In the genomic region with DNA sequence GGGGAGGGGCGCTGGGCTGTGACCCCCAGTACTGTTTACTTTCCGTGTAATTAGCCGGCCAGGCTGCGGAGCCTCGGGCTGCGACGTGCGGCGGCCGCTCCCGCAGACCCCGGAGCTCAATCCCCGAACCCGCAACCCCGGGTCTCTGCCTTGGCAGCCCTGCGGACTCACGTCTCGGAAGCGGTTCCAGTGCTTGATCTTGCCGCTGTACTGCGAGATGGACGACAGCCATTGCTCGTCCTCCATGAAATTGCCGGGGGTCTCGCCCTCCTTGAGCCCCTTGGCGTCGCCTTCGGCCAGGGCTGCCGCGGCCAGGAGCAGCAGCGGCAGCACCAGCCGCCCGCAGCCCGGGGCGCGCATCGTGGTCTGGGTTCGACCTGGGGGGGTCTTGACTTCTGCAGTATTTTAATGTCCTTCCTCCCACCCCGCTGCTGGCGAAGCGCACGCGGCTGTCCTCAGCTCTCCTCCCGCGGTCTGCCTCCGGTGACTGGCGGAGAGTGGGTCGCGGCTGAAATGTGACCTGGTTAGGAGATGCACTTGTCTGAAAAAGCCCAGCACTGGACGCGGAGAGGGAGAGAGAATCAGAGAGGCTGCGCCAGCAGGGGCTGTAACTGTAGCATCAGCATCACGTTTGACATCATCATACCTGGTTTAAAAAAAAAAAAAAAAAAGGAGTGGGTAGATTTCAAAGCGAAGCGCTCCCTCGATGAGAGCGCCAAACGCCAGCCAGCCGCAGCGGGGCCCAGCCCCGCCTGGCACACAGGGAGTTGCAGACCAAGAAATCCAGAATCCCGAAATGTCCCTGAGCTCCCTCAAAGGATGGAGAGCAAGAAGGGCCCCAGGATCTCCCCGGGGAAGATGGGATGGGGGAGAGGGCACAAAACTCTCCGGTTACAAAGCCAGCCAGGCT, we compare ENCODE assay signal across 1 cellular context.
TF ChIP-seq lines count a peak whose summit lies in the region.

A gene with protein sequence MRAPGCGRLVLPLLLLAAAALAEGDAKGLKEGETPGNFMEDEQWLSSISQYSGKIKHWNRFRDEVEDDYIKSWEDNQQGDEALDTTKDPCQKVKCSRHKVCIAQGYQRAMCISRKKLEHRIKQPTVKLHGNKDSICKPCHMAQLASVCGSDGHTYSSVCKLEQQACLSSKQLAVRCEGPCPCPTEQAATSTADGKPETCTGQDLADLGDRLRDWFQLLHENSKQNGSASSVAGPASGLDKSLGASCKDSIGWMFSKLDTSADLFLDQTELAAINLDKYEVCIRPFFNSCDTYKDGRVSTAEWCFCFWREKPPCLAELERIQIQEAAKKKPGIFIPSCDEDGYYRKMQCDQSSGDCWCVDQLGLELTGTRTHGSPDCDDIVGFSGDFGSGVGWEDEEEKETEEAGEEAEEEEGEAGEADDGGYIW (minus strand): TSS at position 583 of the 910 bp plus-strand sequence. CDS start 223 bp downstream, at position 360.

TF ChIP-seq in HepG2, 621 proteins besides CTCF, POLR2A, EP300 and RAD21 (continued from another document and continues in another):
- no peak for TF ChIP-seq NFE2 (CRISPR knock-in tag; IDR thresholded peaks at IDR 0.05)
- no peak for TF ChIP-seq DNMT3B (CRISPR knock-in tag; conservative IDR thresholded peaks at IDR 0.05)
- no peak for TF ChIP-seq ZKSCAN8 (CRISPR knock-in tag; IDR thresholded peaks at IDR 0.05; ENCODE audit: borderline replicate concordance)
- TF ChIP-seq MTA1 (CRISPR knock-in tag; IDR thresholded peaks at IDR 0.05; ENCODE audit: borderline replicate concordance): 0 out of 2 replicates have a peak, but pooled peaks have one; percentile 3
- peak; percentile 4; the same call in 1 of the 2 replicates for TF ChIP-seq RBFOX2 (IDR thresholded peaks at IDR 0.05; ENCODE audit: low read depth, low read length)
- 0 out of 2 replicates have a peak, but pooled peaks have one; percentile 32 for TF ChIP-seq ZNF263 (CRISPR knock-in tag; IDR thresholded peaks at IDR 0.05)
- TF ChIP-seq ZNF782 (CRISPR knock-in tag; IDR thresholded peaks at IDR 0.05; ENCODE audit: borderline replicate concordance): no peak
- TF ChIP-seq EZH2 (conservative IDR thresholded peaks at IDR 0.05; ENCODE audit: low read depth, low read length): 0 out of 2 replicates have a peak, but pooled peaks have one; percentile 14
- peak; percentile 58; the same call in 1 of the 2 replicates for TF ChIP-seq HNRNPL (IDR thresholded peaks at IDR 0.05; ENCODE audit: low read depth, low read length)
- TF ChIP-seq AGO2 (optimal IDR thresholded peaks at IDR 0.05; ENCODE audit: low read depth, low read length): no peak
- no peak for TF ChIP-seq ELF1 (CRISPR knock-in tag; IDR thresholded peaks at IDR 0.05)
- TF ChIP-seq, protein P1, sequence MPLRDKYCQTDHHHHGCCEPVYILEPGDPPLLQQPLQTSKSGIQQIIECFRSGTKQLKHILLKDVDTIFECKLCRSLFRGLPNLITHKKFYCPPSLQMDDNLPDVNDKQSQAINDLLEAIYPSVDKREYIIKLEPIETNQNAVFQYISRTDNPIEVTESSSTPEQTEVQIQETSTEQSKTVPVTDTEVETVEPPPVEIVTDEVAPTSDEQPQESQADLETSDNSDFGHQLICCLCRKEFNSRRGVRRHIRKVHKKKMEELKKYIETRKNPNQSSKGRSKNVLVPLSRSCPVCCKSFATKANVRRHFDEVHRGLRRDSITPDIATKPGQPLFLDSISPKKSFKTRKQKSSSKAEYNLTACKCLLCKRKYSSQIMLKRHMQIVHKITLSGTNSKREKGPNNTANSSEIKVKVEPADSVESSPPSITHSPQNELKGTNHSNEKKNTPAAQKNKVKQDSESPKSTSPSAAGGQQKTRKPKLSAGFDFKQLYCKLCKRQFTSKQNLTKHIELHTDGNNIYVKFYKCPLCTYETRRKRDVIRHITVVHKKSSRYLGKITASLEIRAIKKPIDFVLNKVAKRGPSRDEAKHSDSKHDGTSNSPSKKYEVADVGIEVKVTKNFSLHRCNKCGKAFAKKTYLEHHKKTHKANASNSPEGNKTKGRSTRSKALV (CRISPR knock-in tag; IDR thresholded peaks at IDR 0.05): 0 out of 2 replicates have a peak, but pooled peaks have one; percentile 27
- TF ChIP-seq HNRNPH1 (optimal IDR thresholded peaks at IDR 0.05; ENCODE audit: low read depth, low read length): no peak
- TF ChIP-seq SRSF1 (optimal IDR thresholded peaks at IDR 0.05; ENCODE audit: low read depth, low read length): peak; percentile 46
- 0 out of 2 replicates have a peak, but pooled peaks have one; percentile 6 for TF ChIP-seq ISL2 (CRISPR knock-in tag; IDR thresholded peaks at IDR 0.05)
- TF ChIP-seq ZNF768 (CRISPR knock-in tag; IDR thresholded peaks at IDR 0.05): peak; percentile 94
- no peak for TF ChIP-seq POLR2G (IDR thresholded peaks at IDR 0.05; ENCODE audit: low read depth, low read length)
- TF ChIP-seq SUZ12 (IDR thresholded peaks at IDR 0.05; ENCODE audit: low read depth, low read length): no peak
- TF ChIP-seq, protein P2, sequence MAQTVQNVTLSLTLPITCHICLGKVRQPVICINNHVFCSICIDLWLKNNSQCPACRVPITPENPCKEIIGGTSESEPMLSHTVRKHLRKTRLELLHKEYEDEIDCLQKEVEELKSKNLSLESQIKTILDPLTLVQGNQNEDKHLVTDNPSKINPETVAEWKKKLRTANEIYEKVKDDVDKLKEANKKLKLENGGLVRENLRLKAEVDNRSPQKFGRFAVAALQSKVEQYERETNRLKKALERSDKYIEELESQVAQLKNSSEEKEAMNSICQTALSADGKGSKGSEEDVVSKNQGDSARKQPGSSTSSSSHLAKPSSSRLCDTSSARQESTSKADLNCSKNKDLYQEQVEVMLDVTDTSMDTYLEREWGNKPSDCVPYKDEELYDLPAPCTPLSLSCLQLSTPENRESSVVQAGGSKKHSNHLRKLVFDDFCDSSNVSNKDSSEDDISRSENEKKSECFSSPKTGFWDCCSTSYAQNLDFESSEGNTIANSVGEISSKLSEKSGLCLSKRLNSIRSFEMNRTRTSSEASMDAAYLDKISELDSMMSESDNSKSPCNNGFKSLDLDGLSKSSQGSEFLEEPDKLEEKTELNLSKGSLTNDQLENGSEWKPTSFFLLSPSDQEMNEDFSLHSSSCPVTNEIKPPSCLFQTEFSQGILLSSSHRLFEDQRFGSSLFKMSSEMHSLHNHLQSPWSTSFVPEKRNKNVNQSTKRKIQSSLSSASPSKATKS (CRISPR knock-in tag; IDR thresholded peaks at IDR 0.05): no peak
- no peak for TF ChIP-seq DR1 (CRISPR knock-in tag; IDR thresholded peaks at IDR 0.05)
- TF ChIP-seq SRF (IDR thresholded peaks at IDR 0.05; ENCODE audit: low read depth, low read length): no peak
- no peak for TF ChIP-seq ZNF644 (CRISPR knock-in tag; IDR thresholded peaks at IDR 0.05; ENCODE audit: low read depth)
- TF ChIP-seq TAF15 (IDR thresholded peaks at IDR 0.05; ENCODE audit: low read depth, low read length, poor library complexity, severe bottlenecking): peak; percentile 16
- TF ChIP-seq CBFB (CRISPR knock-in tag; IDR thresholded peaks at IDR 0.05): no peak
- TF ChIP-seq RXRA (CRISPR knock-in tag; IDR thresholded peaks at IDR 0.05): 0 out of 2 replicates have a peak, but pooled peaks have one; percentile 14
- TF ChIP-seq, protein P3, sequence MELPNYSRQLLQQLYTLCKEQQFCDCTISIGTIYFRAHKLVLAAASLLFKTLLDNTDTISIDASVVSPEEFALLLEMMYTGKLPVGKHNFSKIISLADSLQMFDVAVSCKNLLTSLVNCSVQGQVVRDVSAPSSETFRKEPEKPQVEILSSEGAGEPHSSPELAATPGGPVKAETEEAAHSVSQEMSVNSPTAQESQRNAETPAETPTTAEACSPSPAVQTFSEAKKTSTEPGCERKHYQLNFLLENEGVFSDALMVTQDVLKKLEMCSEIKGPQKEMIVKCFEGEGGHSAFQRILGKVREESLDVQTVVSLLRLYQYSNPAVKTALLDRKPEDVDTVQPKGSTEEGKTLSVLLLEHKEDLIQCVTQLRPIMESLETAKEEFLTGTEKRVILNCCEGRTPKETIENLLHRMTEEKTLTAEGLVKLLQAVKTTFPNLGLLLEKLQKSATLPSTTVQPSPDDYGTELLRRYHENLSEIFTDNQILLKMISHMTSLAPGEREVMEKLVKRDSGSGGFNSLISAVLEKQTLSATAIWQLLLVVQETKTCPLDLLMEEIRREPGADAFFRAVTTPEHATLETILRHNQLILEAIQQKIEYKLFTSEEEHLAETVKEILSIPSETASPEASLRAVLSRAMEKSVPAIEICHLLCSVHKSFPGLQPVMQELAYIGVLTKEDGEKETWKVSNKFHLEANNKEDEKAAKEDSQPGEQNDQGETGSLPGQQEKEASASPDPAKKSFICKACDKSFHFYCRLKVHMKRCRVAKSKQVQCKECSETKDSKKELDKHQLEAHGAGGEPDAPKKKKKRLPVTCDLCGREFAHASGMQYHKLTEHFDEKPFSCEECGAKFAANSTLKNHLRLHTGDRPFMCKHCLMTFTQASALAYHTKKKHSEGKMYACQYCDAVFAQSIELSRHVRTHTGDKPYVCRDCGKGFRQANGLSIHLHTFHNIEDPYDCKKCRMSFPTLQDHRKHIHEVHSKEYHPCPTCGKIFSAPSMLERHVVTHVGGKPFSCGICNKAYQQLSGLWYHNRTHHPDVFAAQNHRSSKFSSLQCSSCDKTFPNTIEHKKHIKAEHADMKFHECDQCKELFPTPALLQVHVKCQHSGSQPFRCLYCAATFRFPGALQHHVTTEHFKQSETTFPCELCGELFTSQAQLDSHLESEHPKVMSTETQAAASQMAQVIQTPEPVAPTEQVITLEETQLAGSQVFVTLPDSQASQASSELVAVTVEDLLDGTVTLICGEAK (IDR thresholded peaks at IDR 0.05): no peak
- TF ChIP-seq, protein P3 (CRISPR knock-in tag; IDR thresholded peaks at IDR 0.05): peak; percentile 23; the same call in 1 of the 2 replicates
- TF ChIP-seq MIER3 (CRISPR knock-in tag; IDR thresholded peaks at IDR 0.05; ENCODE audit: borderline replicate concordance): 0 out of 2 replicates have a peak, but pooled peaks have one; percentile 6
- peak; percentile 78 for TF ChIP-seq ZNF777 (CRISPR knock-in tag; IDR thresholded peaks at IDR 0.05)
- TF ChIP-seq, protein P4, sequence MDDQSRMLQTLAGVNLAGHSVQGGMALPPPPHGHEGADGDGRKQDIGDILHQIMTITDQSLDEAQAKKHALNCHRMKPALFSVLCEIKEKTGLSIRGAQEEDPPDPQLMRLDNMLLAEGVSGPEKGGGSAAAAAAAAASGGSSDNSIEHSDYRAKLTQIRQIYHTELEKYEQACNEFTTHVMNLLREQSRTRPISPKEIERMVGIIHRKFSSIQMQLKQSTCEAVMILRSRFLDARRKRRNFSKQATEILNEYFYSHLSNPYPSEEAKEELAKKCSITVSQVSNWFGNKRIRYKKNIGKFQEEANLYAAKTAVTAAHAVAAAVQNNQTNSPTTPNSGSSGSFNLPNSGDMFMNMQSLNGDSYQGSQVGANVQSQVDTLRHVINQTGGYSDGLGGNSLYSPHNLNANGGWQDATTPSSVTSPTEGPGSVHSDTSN (CRISPR knock-in tag; IDR thresholded peaks at IDR 0.05; ENCODE audit: borderline replicate concordance): no peak
- no peak for TF ChIP-seq CREM (IDR thresholded peaks at IDR 0.05)
- TF ChIP-seq CREM (CRISPR knock-in tag; IDR thresholded peaks at IDR 0.05): no peak
- TF ChIP-seq, protein P5, sequence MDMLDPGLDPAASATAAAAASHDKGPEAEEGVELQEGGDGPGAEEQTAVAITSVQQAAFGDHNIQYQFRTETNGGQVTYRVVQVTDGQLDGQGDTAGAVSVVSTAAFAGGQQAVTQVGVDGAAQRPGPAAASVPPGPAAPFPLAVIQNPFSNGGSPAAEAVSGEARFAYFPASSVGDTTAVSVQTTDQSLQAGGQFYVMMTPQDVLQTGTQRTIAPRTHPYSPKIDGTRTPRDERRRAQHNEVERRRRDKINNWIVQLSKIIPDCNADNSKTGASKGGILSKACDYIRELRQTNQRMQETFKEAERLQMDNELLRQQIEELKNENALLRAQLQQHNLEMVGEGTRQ (IDR thresholded peaks at IDR 0.05; ENCODE audit: low read depth, low read length): no peak
- TF ChIP-seq, protein P5 (CRISPR knock-in tag; IDR thresholded peaks at IDR 0.05; ENCODE audit: borderline replicate concordance): no peak
- TF ChIP-seq ZNF224 (CRISPR knock-in tag; IDR thresholded peaks at IDR 0.05): no peak
- no peak for TF ChIP-seq ZFP36L1 (CRISPR knock-in tag; IDR thresholded peaks at IDR 0.05)
- TF ChIP-seq ZMYM3 (CRISPR knock-in tag; IDR thresholded peaks at IDR 0.05): peak; percentile 84
- TF ChIP-seq ZNF546 (CRISPR knock-in tag; conservative IDR thresholded peaks at IDR 0.05): 0 out of 2 replicates have a peak, but pooled peaks have one; percentile 54
